Comparison of ENCODE assay signal across 26 cellular contexts in the genomic region with DNA sequence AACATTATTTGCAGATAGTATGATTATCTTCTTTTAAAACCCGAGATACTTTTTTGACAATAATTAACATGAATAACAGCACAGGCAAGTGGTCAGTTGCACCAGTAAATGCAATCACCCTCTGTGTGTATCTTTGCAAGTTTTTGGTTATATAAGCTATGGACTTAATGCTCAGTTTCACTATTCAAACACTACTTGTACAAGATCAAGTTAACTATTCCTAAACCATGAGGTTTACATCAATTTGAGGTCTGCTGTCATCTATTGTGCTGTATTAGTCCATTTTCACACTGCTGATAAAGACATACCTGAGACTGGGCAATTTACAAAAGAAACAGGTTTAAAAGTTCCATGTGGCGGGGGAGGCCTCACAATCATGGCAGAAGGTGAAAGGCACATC.
"Had no signal": no experiment of that assay in that cellular context is flagged by ENCODE, and none has a peak within 500 bp of the region (broad histone marks: within the 10 kb centered on the region; RNA-seq: fewer than 3 reads in every experiment).

No MANE protein-coding gene starts in this region.

- DNase-seq: colonic mucosa; cortex of kidney; dermis blood vessel endothelial cell; dorsolateral prefrontal cortex; effector CD4-positive, alpha-beta T cell; effector CD8-positive, alpha-beta T cell; effector memory CD4-positive, alpha-beta T cell; effector memory CD8-positive, alpha-beta T cell; endodermal cell; erythroblast; esophagus squamous epithelium; foreskin fibroblast; foreskin keratinocyte; foreskin melanocyte; gastrocnemius medialis; glutamatergic neuron; head of caudate nucleus; heart left ventricle; heart right ventricle had no signal

- H3K36me3 ChIP-seq: colonic mucosa, esophagus muscularis mucosa, esophagus squamous epithelium, gastrocnemius medialis, gastroesophageal sphincter, heart left ventricle, heart right ventricle had no signal

- H3K9me3 ChIP-seq: colonic mucosa, gastrocnemius medialis had no signal

- H3K27ac ChIP-seq: colonic mucosa, coronary artery, dorsolateral prefrontal cortex, epithelial cell of prostate, esophagus muscularis mucosa, esophagus squamous epithelium, foreskin keratinocyte, gastrocnemius medialis, gastroesophageal sphincter, heart left ventricle, heart right ventricle had no signal

- H3K27me3 ChIP-seq: colonic mucosa, dorsolateral prefrontal cortex, esophagus muscularis mucosa, esophagus squamous epithelium, foreskin keratinocyte, gastrocnemius medialis, gastroesophageal sphincter, heart left ventricle, heart right ventricle had no signal

- H3K4me3 ChIP-seq: colonic mucosa, coronary artery, dorsolateral prefrontal cortex, esophagus muscularis mucosa, esophagus squamous epithelium, gastrocnemius medialis, gastroesophageal sphincter, heart left ventricle, heart right ventricle had no signal

- ATAC-seq: effector memory CD8-positive, alpha-beta T cell; esophagus mucosa; foreskin keratinocyte; gastrocnemius medialis; gastroesophageal sphincter; heart left ventricle; heart right ventricle had no signal

- FAIRE-seq: endometrium, endothelial cell of umbilical vein had no signal

- H3K4me1 ChIP-seq: colonic mucosa, esophagus muscularis mucosa, esophagus squamous epithelium, foreskin keratinocyte, gastrocnemius medialis, gastroesophageal sphincter, heart left ventricle, heart right ventricle had no signal
